12 cellular contexts compared by ENCODE assay signal in genomic region chr17:16873654-16874035, GRCh38.
DNase-seq lines count a peak whose midpoint lies in the region; ATAC-seq and TF ChIP-seq lines count a peak whose summit lies in the region.
"Had no signal": no experiment of that assay in that cellular context is flagged by ENCODE, and none has a peak within 500 bp of the region (broad histone marks: within the 10 kb centered on the region; RNA-seq: fewer than 3 reads in every experiment).

No MANE protein-coding gene starts in this region.

- no peak overlapping the region for H3K27ac Mint-ChIP-seq in activated CD4-positive, alpha-beta T cell treated with anti-CD3 and anti-CD28 coated beads for 36 hours

- POLR2A ChIA-PET in activated CD4-positive, alpha-beta T cell treated with anti-CD3 and anti-CD28 coated beads for 36 hours (lab: Charles Lee) = no interaction called here

- H3K4me3 Mint-ChIP-seq in activated CD4-positive, alpha-beta T cell treated with anti-CD3 and anti-CD28 coated beads for 36 hours = no peak overlapping the region

- no peak for TF ChIP-seq EP300 in gastroesophageal sphincter (IDR thresholded peaks at IDR 0.05)

- TF ChIP-seq CTCF in DND-41 (IDR thresholded peaks at IDR 0.05; ENCODE audit: borderline replicate concordance, extremely low read depth, low read length, poor library complexity, severe bottlenecking) = no peak
- no peak for TF ChIP-seq CTCF in gastroesophageal sphincter (IDR thresholded peaks at IDR 0.05)
- no peak for TF ChIP-seq CTCF in right lobe of liver (IDR thresholded peaks at IDR 0.05)

- H3K27ac ChIP-seq in DND-41 (ENCODE audit: low read length) = no peak overlapping the region
- no peak overlapping the region for H3K27ac ChIP-seq in gastroesophageal sphincter
- peak overlapping the region in 1 of 3 donors; percentile 8 for H3K27ac ChIP-seq in right lobe of liver
- H3K27ac ChIP-seq: PC-9 had no signal

- WGBS in gastroesophageal sphincter (ENCODE audit: low coverage in 1 of 2), 2 donors = 40 to 50% methylated on average over 1 of the region's 8 CpGs
- no CpG with 5 or more reads among the region's 8 CpGs for WGBS in right lobe of liver (ENCODE audit: insufficient coverage, low coverage, low lambda C conversion rate, missing lambda C conversion rate)

- H2AFZ ChIP-seq in DND-41 (ENCODE audit: low read depth, low read length) = no peak overlapping the region
- H2AFZ ChIP-seq: PC-9 had no signal

- H3K4me3 ChIP-seq in DND-41 (ENCODE audit: low read depth in 1 of 2, low read length in 2 of 2) (no peak overlapping the region), gastroesophageal sphincter (no peak overlapping the region), right lobe of liver (no peak overlapping the region)
- H3K4me3 ChIP-seq: MG63, PC-9 had no signal

- CTCF ChIA-PET in activated CD4-positive, alpha-beta T cell treated with anti-CD3 and anti-CD28 coated beads for 36 hours (lab: Charles Lee) = no interaction called here

- H3K4me2 ChIP-seq in DND-41 (ENCODE audit: insufficient read depth, low read length) = no peak overlapping the region
- H3K4me2 ChIP-seq: PC-9 had no signal

- H3K36me3 Mint-ChIP-seq in activated CD4-positive, alpha-beta T cell treated with anti-CD3 and anti-CD28 coated beads for 36 hours (ENCODE audit: low read depth) = no peaks in the 10 kb centered on the region

- H3K36me3 ChIP-seq in DND-41 (ENCODE audit: insufficient read depth, low read length) = no peaks in the 10 kb centered on the region
- no peaks in the 10 kb centered on the region for H3K36me3 ChIP-seq in gastroesophageal sphincter
- H3K36me3 ChIP-seq in right lobe of liver = no peaks in the 10 kb centered on the region
- H3K36me3 ChIP-seq: MG63 had no signal

- H3K9me3 ChIP-seq in DND-41 (ENCODE audit: insufficient read depth, low read length, severe bottlenecking) (no peaks in the 10 kb centered on the region), gastroesophageal sphincter (peaks cover 0 to 9% (median 0%) of the 10 kb centered on the region in 3 donors), right lobe of liver (no peaks in the 10 kb centered on the region)
- H3K9me3 ChIP-seq: MG63 had no signal

- no peak overlapping the region for H3K9ac ChIP-seq in DND-41 (ENCODE audit: low read depth, low read length)

- no peak for DNase-seq in DND-41
- DNase-seq in right lobe of liver = peak in 1 of 3 donors; percentile 59
- peak; percentile 55 for DNase-seq in posterior vena cava (ENCODE audit: low spot score)
- DNase-seq in activated CD4-positive, alpha-beta T cell treated with anti-CD3 and anti-CD28 coated beads for 36 hours = no peak
- no peak for DNase-seq in mucosa of gallbladder (ENCODE audit: low spot score)
- DNase-seq: DMS79 treated with DMSO at 0.1 percent for 48 hours, NCI-H446 treated with DMSO at 0.1 percent for 48 hours, NCI-H526 treated with DMSO at 0.1 percent for 48 hours had no signal

- H3K4me1 Mint-ChIP-seq in activated CD4-positive, alpha-beta T cell treated with anti-CD3 and anti-CD28 coated beads for 36 hours = no peaks in the 10 kb centered on the region

- H3K9me3 Mint-ChIP-seq in activated CD4-positive, alpha-beta T cell treated with anti-CD3 and anti-CD28 coated beads for 36 hours (ENCODE audit: low read depth) = peaks cover 5% of the 10 kb centered on the region

- H3K4me1 ChIP-seq in DND-41 (ENCODE audit: insufficient read depth, low read length) (no peaks in the 10 kb centered on the region), gastroesophageal sphincter (no peaks in the 10 kb centered on the region), right lobe of liver (peaks cover 0 to 23% (median 5%) of the 10 kb centered on the region in 4 donors)

- intact Hi-C loops in right lobe of liver (cut with DNase I) = no loop called here
- intact Hi-C loops in posterior vena cava (cut with DNase I) = no loop called here
- intact Hi-C loops in activated CD4-positive, alpha-beta T cell treated with anti-CD3 and anti-CD28 coated beads for 36 hours (cut with DNase I, micrococcal nuclease) = no loop called here

- H3K27me3 ChIP-seq in DND-41 (ENCODE audit: insufficient read depth, low read length, poor library complexity) = no peaks in the 10 kb centered on the region
- peaks cover 7% of the 10 kb centered on the region for H3K27me3 ChIP-seq in gastroesophageal sphincter
- H3K27me3 ChIP-seq in right lobe of liver = no peaks in the 10 kb centered on the region
- H3K27me3 ChIP-seq: MG63 had no signal

- TF ChIP-seq POLR2A in gastroesophageal sphincter (IDR thresholded peaks at IDR 0.05) = no peak
- TF ChIP-seq POLR2A in right lobe of liver (IDR thresholded peaks at IDR 0.05) = no peak

- ATAC-seq in DND-41 (ENCODE audit: insufficient read depth, low read depth) (0 out of 3 replicates have a peak, but pooled peaks have one; percentile 14), gastroesophageal sphincter (peak; percentile 34), right lobe of liver (peak; percentile 51 to 58 (median 54)), HG03039 (IDR thresholded peaks at IDR 0.05; ENCODE audit: unreplicated experiment) (no peak)
- no peak for ATAC-seq in activated CD4-positive, alpha-beta T cell treated with anti-CD3 and anti-CD28 coated beads for 36 hours

- H3K79me2 ChIP-seq in DND-41 (ENCODE audit: insufficient read depth, low read length) = no peaks in the 10 kb centered on the region

- no peaks in the 10 kb centered on the region; the same call in 1 of the 2 replicates for H4K20me1 ChIP-seq in DND-41 (ENCODE audit: insufficient read depth, low read length)

- no peaks in the 10 kb centered on the region for H3K27me3 Mint-ChIP-seq in activated CD4-positive, alpha-beta T cell treated with anti-CD3 and anti-CD28 coated beads for 36 hours

Comparison
In these comparisons a context has a peak if more than half of its experiments do, and no peak if none do; other contexts are left out.
1. ATAC-seq: peak in DND-41 (single experiment), gastroesophageal sphincter (single experiment) and right lobe of liver (4 of 4); none in activated CD4-positive, alpha-beta T cell treated with anti-CD3 and anti-CD28 coated beads for 36 hours (single experiment) and HG03039 (single experiment).